In the genomic region with DNA sequence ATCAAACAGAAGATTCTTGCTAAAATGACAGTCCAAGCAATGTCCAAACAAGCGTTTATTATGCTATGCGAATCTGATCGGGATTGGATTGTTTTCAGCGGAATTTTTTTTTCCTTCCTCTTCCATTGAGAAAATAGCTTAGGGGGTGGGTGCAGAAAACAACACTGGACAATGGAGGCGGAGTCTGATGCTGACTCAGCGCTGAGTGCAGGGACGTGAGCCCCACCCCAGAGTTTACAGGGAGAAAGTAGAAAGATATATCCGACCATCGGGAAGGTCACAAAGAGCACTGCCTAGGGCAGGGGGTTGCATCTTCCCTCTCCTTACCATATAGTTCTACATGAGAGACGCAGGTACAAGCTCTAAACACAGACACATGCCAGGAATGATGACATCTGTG, we compare ENCODE assay signal across 15 cellular contexts.
DNase-seq lines count a peak whose midpoint lies in the region; ATAC-seq, FAIRE-seq and TF ChIP-seq lines count a peak whose summit lies in the region.
"Had no signal": no experiment of that assay in that cellular context is flagged by ENCODE, and none has a peak within 500 bp of the region (broad histone marks: within the 10 kb centered on the region; RNA-seq: fewer than 3 reads in every experiment).

No MANE protein-coding gene starts in this region.

- ATAC-seq in CD4-positive, CD25-positive, alpha-beta regulatory T cell (ENCODE audit: low read depth in 2 of 2): no peak
- ATAC-seq in GM21786 (IDR thresholded peaks at IDR 0.05; ENCODE audit: unreplicated experiment): no peak
- ATAC-seq in GM18861 (IDR thresholded peaks at IDR 0.05; ENCODE audit: unreplicated experiment): no peak
- ATAC-seq: GM12878 had no signal

- H2BK120ac ChIP-seq in H1 (replicated peaks; ENCODE audit: low read depth, low read length): no peak overlapping the region

- H4K5ac ChIP-seq in H1 (ENCODE audit: insufficient read length, low read depth, low read length): no peak overlapping the region

- H3K4me2 ChIP-seq in H1 (ENCODE audit: insufficient read depth in 1 of 2, low read depth in 2 of 2, low read length in 2 of 2): no peak overlapping the region
- H3K4me2 ChIP-seq: SK-N-SH had no signal

- TF ChIP-seq CTCF in H1 (IDR thresholded peaks at IDR 0.05; ENCODE audit: control extremely low read depth in 1 of 3, insufficient read depth in 1 of 3, low read depth in 1 of 3, low read length in 3 of 3): no peak

- H2BK12ac ChIP-seq in H1 (ENCODE audit: low read depth, low read length): no peak overlapping the region

- peak; percentile 28 for FAIRE-seq in H1 (lab: Jason Lieb, UNC)
- FAIRE-seq in small intestine (lab: Jason Lieb, UNC): no peak
- FAIRE-seq: GM12878 had no signal

- H4K8ac ChIP-seq in H1 (ENCODE audit: extremely low read depth, insufficient read depth, low read length): no peak overlapping the region

- H3K9me3 Mint-ChIP-seq in CD4-positive, CD25-positive, alpha-beta regulatory T cell: peaks cover 0 to 5% (median 0%) of the 10 kb centered on the region in 7 donors

- H3K4me3 ChIP-seq in CD4-positive, CD25-positive, alpha-beta regulatory T cell (ENCODE audit: low read depth, low read length): no peak overlapping the region
- H3K4me3 ChIP-seq in H1 (ENCODE audit: extremely low read depth in 1 of 4, insufficient read depth in 2 of 4, low read depth in 3 of 4, low read length in 4 of 4) (no peak overlapping the region), small intestine (ENCODE audit: low read depth in 1 of 2, low read length in 2 of 2) (no peak overlapping the region)
- H3K4me3 ChIP-seq: GM12878 had no signal

- H3K4ac ChIP-seq in H1 (replicated peaks; ENCODE audit: insufficient read length, low read depth, low read length): no peak overlapping the region

- no peak overlapping the region for H2BK20ac ChIP-seq in H1 (ENCODE audit: low read length)

- no peak overlapping the region for H2BK5ac ChIP-seq in H1 (ENCODE audit: low read depth, low read length)

- H3K36me3 ChIP-seq in CD4-positive, CD25-positive, alpha-beta regulatory T cell (ENCODE audit: control insufficient read depth, insufficient read depth, low read length): peaks cover 19% of the 10 kb centered on the region
- H3K36me3 ChIP-seq in H1 (ENCODE audit: control insufficient read depth in 2 of 4, insufficient read depth in 4 of 4, low read length in 3 of 4) (no peaks in the 10 kb centered on the region), small intestine (ENCODE audit: control insufficient read depth in 2 of 2, insufficient read depth in 2 of 2, low read length in 2 of 2) (no peaks in the 10 kb centered on the region)

- peaks cover 21% of the 10 kb centered on the region for H3K4me1 ChIP-seq in CD4-positive, CD25-positive, alpha-beta regulatory T cell (ENCODE audit: control insufficient read depth, insufficient read depth, low read length, poor library complexity, severe bottlenecking)
- H3K4me1 ChIP-seq in H1 (replicated peaks in 1 of 4; ENCODE audit: control insufficient read depth in 3 of 4, insufficient read depth in 4 of 4, low read length in 3 of 4) (peaks cover 6 to 24% (median 9%) of the 10 kb centered on the region in 4 experiments; a peak in 6 of 7 replicates), small intestine (ENCODE audit: control insufficient read depth in 2 of 2, insufficient read depth in 1 of 2, low read depth in 1 of 2, low read length in 1 of 2) (no peaks in the 10 kb centered on the region)

- H2AK5ac ChIP-seq in H1 (ENCODE audit: low read depth, low read length): no peak overlapping the region

- peak overlapping the region; percentile 74 to 90 (median 78) for H3K27ac Mint-ChIP-seq in CD4-positive, CD25-positive, alpha-beta regulatory T cell

- no peak overlapping the region for H3K14ac ChIP-seq in H1 (ENCODE audit: insufficient read length)

- TF ChIP-seq POLR2A in H1 (IDR thresholded peaks at IDR 0.05; ENCODE audit: control extremely low read depth in 1 of 2, low read depth in 2 of 2, low read length in 2 of 2): no peak

- TF ChIP-seq EP300 in H1 (IDR thresholded peaks at IDR 0.05; ENCODE audit: borderline replicate concordance in 1 of 2, low read depth in 2 of 2, low read length in 2 of 2): no peak

- no peak overlapping the region for H3K4me3 Mint-ChIP-seq in CD4-positive, CD25-positive, alpha-beta regulatory T cell

- H3K27ac ChIP-seq in CD4-positive, CD25-positive, alpha-beta regulatory T cell (ENCODE audit: insufficient read depth, low read length, poor library complexity, severe bottlenecking): no peak overlapping the region
- H3K27ac ChIP-seq in H1 (ENCODE audit: low read depth, low read length) (no peak overlapping the region), small intestine (ENCODE audit: low read depth in 1 of 2, low read length in 1 of 2) (no peak overlapping the region)
- H3K27ac ChIP-seq: parathyroid adenoma, VCaP had no signal

- no peak overlapping the region for H3K56ac ChIP-seq in H1 (replicated peaks; ENCODE audit: insufficient read length, low read depth, low read length)

- no peak overlapping the region for H3K18ac ChIP-seq in H1 (ENCODE audit: extremely low read depth, low read length)

- POLR2A ChIA-PET in H1 (lab: Charles Lee; ENCODE audit: partially characterized antibody): interaction anchor here (1.8 kb wide), 1 partner anchor 15 kb away, joined by 5 read pairs; no protein-coding TSS in a partner anchor

- CTCF ChIA-PET in H1 (lab: Charles Lee; ENCODE audit: partially characterized antibody): interaction anchor here (0.7 to 2.5 kb wide), 4 partner anchors 11 to 121 kb away, joined by 3 to 10 read pairs (median 3); no protein-coding TSS in a partner anchor

- no peaks in the 10 kb centered on the region for H3K27me3 Mint-ChIP-seq in CD4-positive, CD25-positive, alpha-beta regulatory T cell

- peaks cover 29 to 81% (median 45%) of the 10 kb centered on the region in 4 donors for H3K4me1 Mint-ChIP-seq in CD4-positive, CD25-positive, alpha-beta regulatory T cell

- H4K20me1 ChIP-seq in H1 (replicated peaks in 1 of 2; ENCODE audit: control insufficient read depth in 1 of 2, insufficient read depth in 2 of 2, low read length in 2 of 2): no peaks in the 10 kb centered on the region

- no peaks in the 10 kb centered on the region for H3K79me1 ChIP-seq in H1 (ENCODE audit: low read depth, low read length)

- no peaks in the 10 kb centered on the region; the same call in 1 of the 2 replicates for H3K23me2 ChIP-seq in H1 (ENCODE audit: low read depth, low read length)

- H3K9me3 ChIP-seq in CD4-positive, CD25-positive, alpha-beta regulatory T cell (ENCODE audit: control insufficient read depth in 2 of 2, low read length in 2 of 2): no peaks in the 10 kb centered on the region
- H3K9me3 ChIP-seq in H1 (ENCODE audit: insufficient read depth in 2 of 2, low read depth in 1 of 2, low read length in 1 of 2) (no peaks in the 10 kb centered on the region), small intestine (ENCODE audit: control insufficient read depth, low read depth) (no peaks in the 10 kb centered on the region)
- H3K9me3 ChIP-seq: SK-N-SH had no signal

- no peak overlapping the region for H2AFZ ChIP-seq in H1 (ENCODE audit: low read length)
- H2AFZ ChIP-seq: parathyroid adenoma had no signal

- H2BK15ac ChIP-seq in H1 (ENCODE audit: low read length): no peak overlapping the region

- DNase-seq in CD4-positive, CD25-positive, alpha-beta regulatory T cell: no peak
- DNase-seq in LoVo (ENCODE audit: low spot score) (peak; percentile 49), H1 (ENCODE audit: low read depth in 1 of 2, low spot score in 2 of 2) (no peak), myocyte (ENCODE audit: low read depth) (peak; percentile 24), GM19240 (ENCODE audit: insufficient read length, low spot score) (no peak), small intestine (no peak)
- DNase-seq: activated naive CD4-positive, alpha-beta T cell treated with Interleukin-2 at 50 U/mL for 16 hours; KBM-7; SK-N-SH; stimulated activated CD4-positive, alpha-beta T cell treated with anti-CD3 and anti-CD28 coated beads, Interleukin-1b, Interleukin-23, amount 100 ng/mL, for 48 hours had no signal

- no peaks in the 10 kb centered on the region for H3K79me2 ChIP-seq in H1 (ENCODE audit: control insufficient read depth in 1 of 2, insufficient read depth in 2 of 2, low read length in 2 of 2)

- H3K36me3 Mint-ChIP-seq in CD4-positive, CD25-positive, alpha-beta regulatory T cell: peaks cover 60% of the 10 kb centered on the region

- no peak for TF ChIP-seq RAD21 in H1 (IDR thresholded peaks at IDR 0.05 in 1 of 2, conservative IDR thresholded peaks at IDR 0.05 in 1 of 2; ENCODE audit: low read depth in 2 of 2, low read length in 2 of 2)

- no peak overlapping the region for H4K91ac ChIP-seq in H1 (replicated peaks; ENCODE audit: insufficient read length, low read length)

- WGBS in H1 (ENCODE audit: extremely low coverage in 1 of 2, insufficient coverage in 1 of 2, insufficient read length in 1 of 2, insufficient replicate concordance in 2 of 2, low coverage in 1 of 2, low lambda C conversion rate in 2 of 2, missing lambda C conversion rate in 1 of 2), 2 experiments: 87% methylated on average over 10 of the region's 10 CpGs; no CpG with 5 or more reads in 1 of the 2 experiments
- WGBS in small intestine, 3 donors: 74 to 89% (median 88%) methylated on average over 10 of the region's 10 CpGs

- no peak overlapping the region for H3K23ac ChIP-seq in H1 (ENCODE audit: insufficient read length)

- no peak overlapping the region for H3K9ac ChIP-seq in H1 (replicated peaks in 1 of 4; ENCODE audit: extremely low read depth in 1 of 4, low read depth in 3 of 4, low read length in 3 of 4)
- H3K9ac ChIP-seq: parathyroid adenoma, SK-N-SH had no signal

- no peaks in the 10 kb centered on the region for H3K27me3 ChIP-seq in CD4-positive, CD25-positive, alpha-beta regulatory T cell (ENCODE audit: control insufficient read depth, insufficient read depth, low read length)
- H3K27me3 ChIP-seq in H1 (replicated peaks in 1 of 4; ENCODE audit: control insufficient read depth in 3 of 4, extremely low read depth in 1 of 4, insufficient read depth in 3 of 4, low read length in 3 of 4) (no peaks in the 10 kb centered on the region), small intestine (ENCODE audit: control insufficient read depth in 2 of 2, insufficient read depth in 2 of 2, low read length in 2 of 2) (no peaks in the 10 kb centered on the region)

TF ChIP-seq in H1, 55 proteins besides CTCF, POLR2A, EP300 and RAD21:
- TF ChIP-seq MAFK (IDR thresholded peaks at IDR 0.05; ENCODE audit: low read depth, low read length) (peak; percentile 49; the same call in 1 of the 2 replicates), ASH2L (IDR thresholded peaks at IDR 0.05; ENCODE audit: low read length) (no peak), CHD2 (IDR thresholded peaks at IDR 0.05; ENCODE audit: low read length) (no peak)

Comparison
In these comparisons a context has a peak if more than half of its experiments do, and no peak if none do; other contexts are left out.
1. DNase-seq: peak in LoVo (single experiment) and myocyte (single experiment); none in CD4-positive, CD25-positive, alpha-beta regulatory T cell (0 of 3), H1 (0 of 2), GM19240 (single experiment) and small intestine (single experiment).